ENCODE assay signal across 9 cellular contexts in genomic region chr7:83547526-83547925, GRCh38.
DNase-seq lines count a peak whose midpoint lies in the region; ATAC-seq and TF ChIP-seq lines count a peak whose summit lies in the region.
"Had no signal": no experiment of that assay in that cellular context is flagged by ENCODE, and none has a peak within 500 bp of the region (broad histone marks: within the 10 kb centered on the region; RNA-seq: fewer than 3 reads in every experiment).

No MANE protein-coding gene starts in this region.

- ATAC-seq in HG02678 (IDR thresholded peaks at IDR 0.05; ENCODE audit: unreplicated experiment) (peak; percentile 96), GM18873 (IDR thresholded peaks at IDR 0.05; ENCODE audit: low FRiP score, unreplicated experiment) (no peak), T-helper 17 cell (no peak)

- H3K4me3 Mint-ChIP-seq in T-helper 17 cell = no peak overlapping the region
- H3K4me3 Mint-ChIP-seq: activated naive CD4-positive, alpha-beta T cell treated with anti-CD3 and anti-CD28 coated beads, Interleukin-2, amount 50 U/mL, for 24 hours had no signal

- H3K36me3 ChIP-seq in left ventricle myocardium inferior = no peaks in the 10 kb centered on the region

- H3K27me3 Mint-ChIP-seq in T-helper 17 cell = no peaks in the 10 kb centered on the region
- H3K27me3 Mint-ChIP-seq: activated naive CD4-positive, alpha-beta T cell treated with anti-CD3 and anti-CD28 coated beads, Interleukin-2, amount 50 U/mL, for 24 hours had no signal

- intact Hi-C loops in left ventricle myocardium inferior (cut with micrococcal nuclease) = no loop called here

- H3K4me3 ChIP-seq in left ventricle myocardium inferior = no peak overlapping the region

- no peaks in the 10 kb centered on the region for H3K27me3 ChIP-seq in left ventricle myocardium inferior (ENCODE audit: low read depth)

- no peaks in the 10 kb centered on the region for H3K4me1 Mint-ChIP-seq in T-helper 17 cell
- H3K4me1 Mint-ChIP-seq: activated naive CD4-positive, alpha-beta T cell treated with anti-CD3 and anti-CD28 coated beads, Interleukin-2, amount 50 U/mL, for 24 hours had no signal

- peak; percentile 85 for DNase-seq in DMS79 treated with DMSO at 0.1 percent for 48 hours (lab: John Stamatoyannopoulos, UW)
- peak; percentile 78 for DNase-seq in NCI-H146 (lab: John Stamatoyannopoulos, UW)
- DNase-seq in dermis blood vessel endothelial cell = peak; percentile 22
- no peak for DNase-seq in left ventricle myocardium inferior
- no peak for DNase-seq in T-helper 17 cell
- no peak for DNase-seq in iPS-NIHi7 (ENCODE audit: extremely low spot score)

- H3K9me3 ChIP-seq in left ventricle myocardium inferior (replicated peaks) = peaks cover 14% of the 10 kb centered on the region
- peaks cover 3% of the 10 kb centered on the region for H3K9me3 ChIP-seq in T-helper 17 cell (ENCODE audit: control insufficient read depth, low read length, poor library complexity, severe bottlenecking)

- no peak for TF ChIP-seq CTCF in left ventricle myocardium inferior (IDR thresholded peaks at IDR 0.05; ENCODE audit: borderline replicate concordance)

- no peaks in the 10 kb centered on the region for H3K4me1 ChIP-seq in left ventricle myocardium inferior

- no peaks in the 10 kb centered on the region for H3K36me3 Mint-ChIP-seq in T-helper 17 cell (ENCODE audit: low read depth)
- H3K36me3 Mint-ChIP-seq: activated naive CD4-positive, alpha-beta T cell treated with anti-CD3 and anti-CD28 coated beads, Interleukin-2, amount 50 U/mL, for 24 hours had no signal

- H3K27ac Mint-ChIP-seq in T-helper 17 cell = no peak overlapping the region
- H3K27ac Mint-ChIP-seq: activated naive CD4-positive, alpha-beta T cell treated with anti-CD3 and anti-CD28 coated beads, Interleukin-2, amount 50 U/mL, for 24 hours had no signal

- H3K27ac ChIP-seq in left ventricle myocardium inferior (replicated peaks) = no peak overlapping the region

Comparison
In these comparisons a context has a peak if more than half of its experiments do, and no peak if none do; other contexts are left out.
1. DNase-seq: peak in DMS79 treated with DMSO at 0.1 percent for 48 hours (single experiment), NCI-H146 (single experiment) and dermis blood vessel endothelial cell (single experiment); none in left ventricle myocardium inferior (single experiment), T-helper 17 cell (0 of 3) and iPS-NIHi7 (single experiment).